11 cellular contexts compared by ENCODE assay signal in genomic region chr2:46014911-46015654, GRCh38.
DNase-seq lines count a peak whose midpoint lies in the region; ATAC-seq and TF ChIP-seq lines count a peak whose summit lies in the region.
"Had no signal": no experiment of that assay in that cellular context is flagged by ENCODE, and none has a peak within 500 bp of the region (broad histone marks: within the 10 kb centered on the region; RNA-seq: fewer than 3 reads in every experiment).

No MANE protein-coding gene starts in this region.

- H3K9ac ChIP-seq in smooth muscle cell (ENCODE audit: low read depth), result no peak overlapping the region
- no peak overlapping the region for H3K9ac ChIP-seq in PC-3 (ENCODE audit: low read length)

- no peak for ATAC-seq in PC-3

- no peak for TF ChIP-seq CTCF in smooth muscle cell (IDR thresholded peaks at IDR 0.05; ENCODE audit: borderline replicate concordance, insufficient read depth, poor library complexity, severe bottlenecking)
- no peak for TF ChIP-seq CTCF in PC-3 (conservative IDR thresholded peaks at IDR 0.05; ENCODE audit: low read depth, low read length)

- H2AFZ ChIP-seq in smooth muscle cell (ENCODE audit: low read depth) (peak overlapping the region; percentile 43), PC-3 (ENCODE audit: low read length) (no peak overlapping the region)

- no peaks in the 10 kb centered on the region for H3K9me3 ChIP-seq in iPS DF 6.9 (ENCODE audit: control insufficient read depth, insufficient read depth, low read length)
- H3K9me3 ChIP-seq in smooth muscle cell (replicated peaks; ENCODE audit: low read depth), result no peaks in the 10 kb centered on the region
- no peaks in the 10 kb centered on the region for H3K9me3 ChIP-seq in PC-3 (ENCODE audit: low read length)

- DNase-seq in HT1080 (ENCODE audit: low read depth) (peak; percentile 64), astrocyte of the hippocampus (ENCODE audit: low read depth, low spot score) (peak; percentile 60), iPS DF 6.9 (ENCODE audit: low read depth, low spot score) (peak; percentile 57), smooth muscle cell (lab: John Stamatoyannopoulos, UW; ENCODE audit: unreplicated experiment) (no peak), PC-3 (no peak), NCI-H2107 (lab: John Stamatoyannopoulos, UW) (no peak), HPDE6-E6E7 (ENCODE audit: extremely low spot score) (no peak)
- DNase-seq: activated CD4-positive, CD25-positive, alpha-beta regulatory T cell treated with anti-CD3 and anti-CD28 coated beads, Interleukin-2, amount 50 U/mL, for 72 hours; KBM-7; NCI-H2171; small intestine had no signal

- CTCF ChIA-PET in PC-3 (lab: Charles Lee), result no interaction called here

- H3K4me3 ChIP-seq in iPS DF 6.9 (ENCODE audit: low read length) (no peak overlapping the region), smooth muscle cell (no peak overlapping the region), PC-3 (ENCODE audit: low read length) (no peak overlapping the region)

- H3K79me2 ChIP-seq in smooth muscle cell (ENCODE audit: low read depth) (no peaks in the 10 kb centered on the region), PC-3 (ENCODE audit: low read length) (no peaks in the 10 kb centered on the region)

- H3K27ac ChIP-seq in iPS DF 6.9 (ENCODE audit: low read length), result peak overlapping the region; percentile 12
- H3K27ac ChIP-seq in smooth muscle cell (ENCODE audit: low read depth), result peak overlapping the region; percentile 30
- no peak overlapping the region for H3K27ac ChIP-seq in PC-3 (ENCODE audit: low read length)

- H3K36me3 ChIP-seq in iPS DF 6.9 (ENCODE audit: control insufficient read depth, insufficient read depth, low read length) (no peaks in the 10 kb centered on the region; the same call in 1 of the 2 replicates), smooth muscle cell (ENCODE audit: low read depth) (no peaks in the 10 kb centered on the region), PC-3 (ENCODE audit: low read depth, low read length) (peaks cover 3% of the 10 kb centered on the region; the same call in 1 of the 2 replicates)

- H3F3A ChIP-seq in smooth muscle cell (ENCODE audit: low read depth) (no peaks in the 10 kb centered on the region), PC-3 (ENCODE audit: low read length, unreplicated experiment) (no peaks in the 10 kb centered on the region)

- H4K20me1 ChIP-seq in smooth muscle cell (ENCODE audit: low read depth) (no peaks in the 10 kb centered on the region), PC-3 (ENCODE audit: low read length) (no peaks in the 10 kb centered on the region)

- POLR2A ChIA-PET in PC-3 (lab: Charles Lee; ENCODE audit: unreplicated experiment), result no interaction called here

- H3K4me2 ChIP-seq in smooth muscle cell, result peak overlapping the region; percentile 63
- H3K4me2 ChIP-seq in PC-3 (ENCODE audit: low read length), result no peak overlapping the region

- peaks cover 6% of the 10 kb centered on the region for H3K4me1 ChIP-seq in iPS DF 6.9 (ENCODE audit: control insufficient read depth, insufficient read depth, low read length)
- peaks cover 16% of the 10 kb centered on the region for H3K4me1 ChIP-seq in smooth muscle cell (ENCODE audit: low read depth)
- peaks cover 22% of the 10 kb centered on the region for H3K4me1 ChIP-seq in PC-3 (ENCODE audit: insufficient read depth, low read length)

- intact Hi-C loops in PC-3 (cut with micrococcal nuclease), result loop anchor here (5.0 kb wide), 1 partner anchor 42 kb away; no protein-coding TSS in a partner anchor

- no peaks in the 10 kb centered on the region for H3K9me2 ChIP-seq in PC-3 (replicated peaks; ENCODE audit: low read length)

- H3K27me3 ChIP-seq in iPS DF 6.9 (ENCODE audit: control insufficient read depth, insufficient read depth, low read length) (no peaks in the 10 kb centered on the region), smooth muscle cell (ENCODE audit: low read depth) (no peaks in the 10 kb centered on the region), PC-3 (ENCODE audit: low read length) (no peaks in the 10 kb centered on the region)

- no TSS peak for BruUV-seq in PC-3 (replicated peaks; lab: Mats Ljungman, UMichigan)

- WGBS in iPS DF 6.9 (ENCODE audit: insufficient coverage, insufficient read length), result no CpG with 5 or more reads among the region's 6 CpGs
- WGBS in smooth muscle cell (ENCODE audit: low lambda C conversion rate), result 13% methylated on average over 6 of the region's 6 CpGs

Comparison
In these comparisons a context has a peak if more than half of its experiments do, and no peak if none do; other contexts are left out.
1. DNase-seq: peak in HT1080 (single experiment), astrocyte of the hippocampus (single experiment) and iPS DF 6.9 (single experiment); none in smooth muscle cell (single experiment), PC-3 (single experiment), NCI-H2107 (single experiment) and HPDE6-E6E7 (single experiment).